In genomic region chr3:177512945-177513671, GRCh38 we compare ENCODE assay signal across 21 cellular contexts.
DNase-seq lines count a peak whose midpoint lies in the region; ATAC-seq and TF ChIP-seq lines count a peak whose summit lies in the region.
"Had no signal": no experiment of that assay in that cellular context is flagged by ENCODE, and none has a peak within 500 bp of the region (broad histone marks: within the 10 kb centered on the region; RNA-seq: fewer than 3 reads in every experiment).

No MANE protein-coding gene starts in this region.

- CTCF ChIA-PET in Caco-2 (lab: Charles Lee) = no interaction called here

- TF ChIP-seq CTCF in Caco-2 (IDR thresholded peaks at IDR 0.05; ENCODE audit: insufficient read depth in 1 of 2, low read depth in 1 of 2, low read length in 1 of 2, severe bottlenecking in 1 of 2, unreplicated experiment in 1 of 2) = no peak
- TF ChIP-seq CTCF in chondrocyte (IDR thresholded peaks at IDR 0.05) = peak; percentile 28
- no peak for TF ChIP-seq CTCF in left ventricle myocardium inferior (IDR thresholded peaks at IDR 0.05; ENCODE audit: borderline replicate concordance)
- TF ChIP-seq CTCF in osteoblast (IDR thresholded peaks at IDR 0.05; ENCODE audit: extremely low read depth, low read depth, low read length) = no peak

- H3K27me3 Mint-ChIP-seq in Caco-2 (ENCODE audit: insufficient read depth, unreplicated experiment) (no peaks in the 10 kb centered on the region), chondrocyte (ENCODE audit: low read depth) (no peaks in the 10 kb centered on the region)
- no peaks in the 10 kb centered on the region for H3K27me3 Mint-ChIP-seq in effector memory CD8-positive, alpha-beta T cell

- DNase-seq in Caco-2 = no peak
- DNase-seq in chondrocyte (ENCODE audit: low spot score) = no peak
- no peak for DNase-seq in left ventricle myocardium inferior
- no peak for DNase-seq in osteoblast (ENCODE audit: insufficient read length, low spot score, missing footprints)
- DNase-seq in effector memory CD8-positive, alpha-beta T cell = no peak
- DNase-seq in SHP77 (lab: John Stamatoyannopoulos, UW) = no peak
- DNase-seq in KBM-7 = no peak
- DNase-seq: activated naive CD4-positive, alpha-beta T cell treated with anti-CD3 and anti-CD28 coated beads, Interleukin-2, amount 50 U/mL, for 16 hours; activated T-cell treated with anti-CD3 and anti-CD28 coated beads, Interleukin-2, amount 50 U/mL, for 4 hours; C1 segment of cervical spinal cord; gastrocnemius medialis; H7; left colon; MG63; NCI-H82; PC-9; small intestine; stimulated activated CD4-positive, alpha-beta T cell treated with anti-CD3 and anti-CD28 coated beads, Interleukin-4, amount 100 ng/mL, for 24 hours had no signal

- POLR2A ChIA-PET in Caco-2 (lab: Charles Lee) = no interaction called here

- no TSS peak for BruUV-seq in Caco-2 (replicated peaks; lab: Mats Ljungman, UMichigan)

- no peaks in the 10 kb centered on the region for H3K9me3 ChIP-seq in Caco-2
- no peaks in the 10 kb centered on the region for H3K9me3 ChIP-seq in left ventricle myocardium inferior (replicated peaks)
- no peaks in the 10 kb centered on the region for H3K9me3 ChIP-seq in osteoblast (ENCODE audit: low read depth, low read length)
- H3K9me3 ChIP-seq: gastrocnemius medialis, MG63 had no signal

- H3K9me3 Mint-ChIP-seq in Caco-2 (ENCODE audit: unreplicated experiment) (no peaks in the 10 kb centered on the region), chondrocyte (ENCODE audit: low read depth) (no peaks in the 10 kb centered on the region)
- H3K9me3 Mint-ChIP-seq in effector memory CD8-positive, alpha-beta T cell = no peaks in the 10 kb centered on the region
- H3K9me3 Mint-ChIP-seq: activated T-cell treated with anti-CD3 and anti-CD28 coated beads, Interleukin-2, amount 50 U/mL, for 4 hours had no signal

- no peaks in the 10 kb centered on the region for H4K20me1 ChIP-seq in osteoblast (ENCODE audit: insufficient read depth, low read length)

- H3K27ac ChIP-seq in left ventricle myocardium inferior (replicated peaks) (peak overlapping the region; percentile 73), osteoblast (ENCODE audit: low read depth, low read length) (no peak overlapping the region)
- H3K27ac ChIP-seq: PC-9, SK-N-MC had no signal

- no peak overlapping the region for H3K4me3 ChIP-seq in Caco-2 (ENCODE audit: low read depth, low read length)
- no peak overlapping the region for H3K4me3 ChIP-seq in left ventricle myocardium inferior
- no peak overlapping the region for H3K4me3 ChIP-seq in osteoblast (ENCODE audit: insufficient read depth, low read length)
- H3K4me3 ChIP-seq: coronary artery, gastrocnemius medialis, MG63, PC-9, SK-N-MC had no signal

- peak overlapping the region; percentile 65 for H2AFZ ChIP-seq in osteoblast (ENCODE audit: low read length)
- H2AFZ ChIP-seq: PC-9 had no signal

- H3K36me3 Mint-ChIP-seq in Caco-2 (ENCODE audit: insufficient read depth, unreplicated experiment) (no peaks in the 10 kb centered on the region), chondrocyte (ENCODE audit: low read depth) (no peaks in the 10 kb centered on the region)
- no peaks in the 10 kb centered on the region for H3K36me3 Mint-ChIP-seq in effector memory CD8-positive, alpha-beta T cell (ENCODE audit: insufficient read depth)

- H3K27me3 ChIP-seq in Caco-2 (replicated peaks; ENCODE audit: control insufficient read depth, insufficient read depth, low read length) = no peaks in the 10 kb centered on the region
- H3K27me3 ChIP-seq in left ventricle myocardium inferior (ENCODE audit: low read depth) = no peaks in the 10 kb centered on the region
- H3K27me3 ChIP-seq in osteoblast (ENCODE audit: insufficient read depth, low read length) = no peaks in the 10 kb centered on the region
- H3K27me3 ChIP-seq: gastrocnemius medialis, MG63 had no signal

- H3K79me2 ChIP-seq in osteoblast (ENCODE audit: insufficient read depth, low read length) = no peaks in the 10 kb centered on the region

- H3K4me2 ChIP-seq in osteoblast (ENCODE audit: insufficient read depth, low read length) = no peak overlapping the region
- H3K4me2 ChIP-seq: PC-9 had no signal

- ATAC-seq in GM19035 (IDR thresholded peaks at IDR 0.05; ENCODE audit: unreplicated experiment) = no peak
- no peak for ATAC-seq in effector memory CD8-positive, alpha-beta T cell (replicated peaks)
- ATAC-seq: activated T-cell treated with anti-CD3 and anti-CD28 coated beads, Interleukin-2, amount 50 U/mL, for 4 hours; gastrocnemius medialis; left colon had no signal

- H3K4me3 Mint-ChIP-seq in Caco-2 (ENCODE audit: unreplicated experiment) (no peak overlapping the region), chondrocyte (ENCODE audit: unreplicated experiment) (peak overlapping the region; percentile 44)
- H3K4me3 Mint-ChIP-seq in effector memory CD8-positive, alpha-beta T cell = no peak overlapping the region
- H3K4me3 Mint-ChIP-seq: activated T-cell treated with anti-CD3 and anti-CD28 coated beads, Interleukin-2, amount 50 U/mL, for 4 hours had no signal

- no peaks in the 10 kb centered on the region for H3K36me3 ChIP-seq in Caco-2 (ENCODE audit: control insufficient read depth, insufficient read depth, low read length)
- H3K36me3 ChIP-seq in left ventricle myocardium inferior = no peaks in the 10 kb centered on the region
- H3K36me3 ChIP-seq in osteoblast (ENCODE audit: insufficient read depth, low read length) = no peaks in the 10 kb centered on the region
- H3K36me3 ChIP-seq: gastrocnemius medialis, MG63 had no signal

- H3K4me1 ChIP-seq in Caco-2 (peaks cover 6% of the 10 kb centered on the region; the same call in 1 of the 2 replicates), left ventricle myocardium inferior (peaks cover 61% of the 10 kb centered on the region), osteoblast (ENCODE audit: insufficient read depth, low read length) (peaks cover 19% of the 10 kb centered on the region)

- H3K27ac Mint-ChIP-seq in Caco-2 (ENCODE audit: unreplicated experiment) (peak overlapping the region; percentile 9), chondrocyte (ENCODE audit: unreplicated experiment) (no peak overlapping the region)
- H3K27ac Mint-ChIP-seq in effector memory CD8-positive, alpha-beta T cell = no peak overlapping the region

- intact Hi-C loops in Caco-2 (cut with micrococcal nuclease; ENCODE audit: unreplicated experiment) = no loop called here
- intact Hi-C loops in left ventricle myocardium inferior (cut with micrococcal nuclease) = no loop called here

- in situ Hi-C loops in KBM-7 (cut with MboI; ENCODE audit: low pct_unique_long_range_greater_than_20kb, low sequenced_read_pairs) = no loop called here

- peaks cover 7% of the 10 kb centered on the region for H3K4me1 Mint-ChIP-seq in Caco-2 (ENCODE audit: low read depth, unreplicated experiment)
- peaks cover 9% of the 10 kb centered on the region for H3K4me1 Mint-ChIP-seq in chondrocyte (ENCODE audit: low read depth)
- H3K4me1 Mint-ChIP-seq in effector memory CD8-positive, alpha-beta T cell (ENCODE audit: low read depth in 2 of 2) = peaks cover 0 to 8% of the 10 kb centered on the region in 2 donors
